ENCODE assay signal across 10 cellular contexts in the genomic region with DNA sequence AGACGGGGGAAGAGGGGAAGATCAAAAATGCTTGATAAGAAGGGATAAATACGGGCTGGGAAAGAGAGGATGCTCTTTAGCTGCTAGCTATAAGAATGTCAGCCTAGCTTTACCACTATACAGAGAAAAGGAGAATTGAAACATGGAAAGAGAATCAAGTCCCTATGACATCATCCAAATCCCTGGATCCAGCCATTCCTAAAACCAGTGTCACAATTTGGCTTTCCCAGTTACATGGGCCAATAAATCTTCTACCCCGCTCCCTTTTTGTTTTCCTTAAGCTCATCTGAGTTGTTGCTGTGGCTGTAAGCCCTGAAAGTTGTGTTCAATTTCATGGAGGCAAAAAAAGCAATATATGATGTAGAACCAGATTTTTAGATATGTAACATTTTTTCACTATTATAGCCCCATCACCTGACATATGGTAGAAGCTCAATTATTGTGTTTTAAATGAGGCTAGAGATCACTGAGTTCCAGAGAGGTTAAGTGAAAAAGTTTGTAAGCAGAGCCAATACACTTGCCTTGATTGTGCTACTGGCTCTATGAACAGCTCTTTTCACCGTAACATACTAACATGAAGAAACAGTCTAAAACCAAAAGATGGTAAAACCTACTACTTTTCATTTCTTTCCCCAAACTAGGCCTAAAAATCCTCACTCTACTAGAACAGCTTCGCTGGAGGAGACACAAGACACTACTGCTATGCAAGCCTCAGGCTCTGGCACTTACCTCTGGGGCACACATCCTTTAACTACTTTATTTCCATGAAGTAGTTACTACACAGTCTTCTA. TPM values are rescaled to one million over a fixed set of nuclear protein-coding genes. Genes with fewer than 3 reads are reported as not detected.
DNase-seq lines count a peak whose midpoint lies in the region; ATAC-seq and TF ChIP-seq lines count a peak whose summit lies in the region.
"Had no signal": no experiment of that assay in that cellular context is flagged by ENCODE, and none has a peak within 500 bp of the region (broad histone marks: within the 10 kb centered on the region; RNA-seq: fewer than 3 reads in every experiment).

No MANE protein-coding gene starts in this region.

- H3K56ac ChIP-seq in mesendoderm (ENCODE audit: low read length), result no peak overlapping the region

- no peak overlapping the region for H3K4me3 ChIP-seq in mesendoderm (ENCODE audit: low read length)
- H3K4me3 ChIP-seq in uterus, result no peak overlapping the region

- WGBS in mesendoderm (ENCODE audit: extremely low coverage, insufficient coverage, low lambda C conversion rate), result no CpG with 5 or more reads among the region's 5 CpGs

- H2BK120ac ChIP-seq in mesendoderm (ENCODE audit: low read depth, low read length), result no peak overlapping the region

- H3K36me3 Mint-ChIP-seq in stimulated activated naive CD8-positive, alpha-beta T cell treated with anti-CD3 and anti-CD28 coated beads, Interleukin-15, Interleukin-2, amounts not matched to agents 100 ng/mL and 50 ng/mL, for 24 hours (ENCODE audit: low read depth), result peaks cover 30% of the 10 kb centered on the region
- peaks cover 26% of the 10 kb centered on the region for H3K36me3 Mint-ChIP-seq in activated T-helper 1 cell treated with anti-CD3 and anti-CD28 coated beads, Interleukin-12 subunit alpha, Interleukin-12 subunit beta, Interleukin-2, Interleukin-4 antibody, amounts not matched to agents 30 ng/mL and 10 ng/mL and 1 ng/mL, durations not matched to agents 14 hours and 24 hours and 36 hours (ENCODE audit: low read depth)

- H3K36me3 ChIP-seq in mesendoderm (ENCODE audit: control insufficient read depth, insufficient read depth, low read length), result no peaks in the 10 kb centered on the region
- H3K36me3 ChIP-seq in uterus, result no peaks in the 10 kb centered on the region

- no peak overlapping the region for H2BK5ac ChIP-seq in mesendoderm (ENCODE audit: low read length)

- H2AK5ac ChIP-seq in mesendoderm (ENCODE audit: low read length), result no peak overlapping the region

- no peak for TF ChIP-seq POLR2A in uterus (IDR thresholded peaks at IDR 0.05)

- H3K27me3 ChIP-seq in mesendoderm (ENCODE audit: insufficient read depth, low read length, poor library complexity) (no peaks in the 10 kb centered on the region), uterus (no peaks in the 10 kb centered on the region)

- H3K27ac ChIP-seq in mesendoderm (ENCODE audit: low read depth, low read length) (no peak overlapping the region), uterus (peak overlapping the region; percentile 19 to 99)

- ATAC-seq in stimulated activated naive CD8-positive, alpha-beta T cell treated with anti-CD3 and anti-CD28 coated beads, Interleukin-15, Interleukin-2, amounts not matched to agents 100 U/mL and 50 U/mL, for 24 hours, result no peak

- intact Hi-C loops in activated T-helper 1 cell treated with anti-CD3 and anti-CD28 coated beads, Interleukin-12 subunit alpha, Interleukin-12 subunit beta, Interleukin-2, Interleukin-4 antibody, amounts not matched to agents 30 ng/mL and 10 ng/mL and 1 ng/mL, durations not matched to agents 14 hours and 24 hours and 36 hours (cut with micrococcal nuclease), result no loop called here
- intact Hi-C loops in uterus (cut with DNase I; ENCODE audit: low total_unique reads), result no loop called here

- H3K27ac Mint-ChIP-seq in stimulated activated naive CD8-positive, alpha-beta T cell treated with anti-CD3 and anti-CD28 coated beads, Interleukin-15, Interleukin-2, amounts not matched to agents 100 ng/mL and 50 ng/mL, for 24 hours, result peak overlapping the region; percentile 27
- H3K27ac Mint-ChIP-seq in activated T-helper 1 cell treated with anti-CD3 and anti-CD28 coated beads, Interleukin-12 subunit alpha, Interleukin-12 subunit beta, Interleukin-2, Interleukin-4 antibody, amounts not matched to agents 30 ng/mL and 10 ng/mL and 1 ng/mL, durations not matched to agents 14 hours and 24 hours and 36 hours, result peak overlapping the region; percentile 1

- H3K4me1 ChIP-seq in mesendoderm (ENCODE audit: control insufficient read depth, low read depth, low read length) (no peaks in the 10 kb centered on the region), uterus (peaks cover 0 to 7% of the 10 kb centered on the region in 2 donors)

- H2BK15ac ChIP-seq in mesendoderm (replicated peaks; ENCODE audit: low read depth), result no peak overlapping the region

- H3K4ac ChIP-seq in mesendoderm (ENCODE audit: low read depth, low read length), result no peak overlapping the region

- H3K4me1 Mint-ChIP-seq in stimulated activated naive CD8-positive, alpha-beta T cell treated with anti-CD3 and anti-CD28 coated beads, Interleukin-15, Interleukin-2, amounts not matched to agents 100 ng/mL and 50 ng/mL, for 24 hours (ENCODE audit: low read depth), result peaks cover 65% of the 10 kb centered on the region
- peaks cover 57% of the 10 kb centered on the region for H3K4me1 Mint-ChIP-seq in activated T-helper 1 cell treated with anti-CD3 and anti-CD28 coated beads, Interleukin-12 subunit alpha, Interleukin-12 subunit beta, Interleukin-2, Interleukin-4 antibody, amounts not matched to agents 30 ng/mL and 10 ng/mL and 1 ng/mL, durations not matched to agents 14 hours and 24 hours and 36 hours (ENCODE audit: low read depth)

- peak overlapping the region; percentile 37 for H3K9ac ChIP-seq in mesendoderm (ENCODE audit: low read length)

- H3K27me3 Mint-ChIP-seq in stimulated activated naive CD8-positive, alpha-beta T cell treated with anti-CD3 and anti-CD28 coated beads, Interleukin-15, Interleukin-2, amounts not matched to agents 100 ng/mL and 50 ng/mL, for 24 hours, result no peaks in the 10 kb centered on the region
- H3K27me3 Mint-ChIP-seq in activated T-helper 1 cell treated with anti-CD3 and anti-CD28 coated beads, Interleukin-12 subunit alpha, Interleukin-12 subunit beta, Interleukin-2, Interleukin-4 antibody, amounts not matched to agents 30 ng/mL and 10 ng/mL and 1 ng/mL, durations not matched to agents 14 hours and 24 hours and 36 hours (ENCODE audit: insufficient read depth), result no peaks in the 10 kb centered on the region

- H3K4me3 Mint-ChIP-seq in stimulated activated naive CD8-positive, alpha-beta T cell treated with anti-CD3 and anti-CD28 coated beads, Interleukin-15, Interleukin-2, amounts not matched to agents 100 ng/mL and 50 ng/mL, for 24 hours, result peak overlapping the region; percentile 96
- H3K4me3 Mint-ChIP-seq in activated T-helper 1 cell treated with anti-CD3 and anti-CD28 coated beads, Interleukin-12 subunit alpha, Interleukin-12 subunit beta, Interleukin-2, Interleukin-4 antibody, amounts not matched to agents 30 ng/mL and 10 ng/mL and 1 ng/mL, durations not matched to agents 14 hours and 24 hours and 36 hours, result peak overlapping the region; percentile 91

- H4K8ac ChIP-seq in mesendoderm (ENCODE audit: low read depth, low read length), result no peak overlapping the region

- no peak overlapping the region for H3K4me2 ChIP-seq in mesendoderm (ENCODE audit: low read length)

- no peak overlapping the region for H4K5ac ChIP-seq in mesendoderm (ENCODE audit: low read length)

- peaks cover 2% of the 10 kb centered on the region for H3K79me1 ChIP-seq in mesendoderm (ENCODE audit: low read length)

- peaks cover 73% of the 10 kb centered on the region for H3K79me2 ChIP-seq in mesendoderm (ENCODE audit: control insufficient read depth, insufficient read depth, low read length)

- no peak for DNase-seq in stimulated activated naive CD8-positive, alpha-beta T cell treated with anti-CD3 and anti-CD28 coated beads, Interleukin-15, Interleukin-2, amounts not matched to agents 100 U/mL and 50 U/mL, for 24 hours
- DNase-seq in activated T-helper 1 cell treated with anti-CD3 and anti-CD28 coated beads, Interleukin-12 subunit alpha, Interleukin-12 subunit beta, Interleukin-2, Interleukin-4 antibody, amounts not matched to agents 30 ng/mL and 10 ng/mL and 1 ng/mL, durations not matched to agents 14 hours and 24 hours and 36 hours (ENCODE audit: low spot score), result no peak
- DNase-seq in mesendoderm (peak; percentile 40), uterus (no peak), NCI-H2196 treated with DMSO at 0.1 percent for 48 hours (lab: John Stamatoyannopoulos, UW; ENCODE audit: unreplicated experiment) (no peak), globus pallidus (ENCODE audit: low spot score) (no peak), GDM1 (lab: John Stamatoyannopoulos, UW) (no peak)
- DNase-seq: aorta, NCI-H2029 had no signal

- no peaks in the 10 kb centered on the region for H3K9me3 ChIP-seq in uterus

- H3K23ac ChIP-seq in mesendoderm (ENCODE audit: low read length), result peak overlapping the region; percentile 30

- no peak for TF ChIP-seq CTCF in uterus (IDR thresholded peaks at IDR 0.05)

- no peak overlapping the region for H3K18ac ChIP-seq in mesendoderm (ENCODE audit: low read length)

- no peaks in the 10 kb centered on the region for H3K9me3 Mint-ChIP-seq in stimulated activated naive CD8-positive, alpha-beta T cell treated with anti-CD3 and anti-CD28 coated beads, Interleukin-15, Interleukin-2, amounts not matched to agents 100 ng/mL and 50 ng/mL, for 24 hours
- H3K9me3 Mint-ChIP-seq in activated T-helper 1 cell treated with anti-CD3 and anti-CD28 coated beads, Interleukin-12 subunit alpha, Interleukin-12 subunit beta, Interleukin-2, Interleukin-4 antibody, amounts not matched to agents 30 ng/mL and 10 ng/mL and 1 ng/mL, durations not matched to agents 14 hours and 24 hours and 36 hours, result no peaks in the 10 kb centered on the region

RNA-seq across cellular contexts. Expression of a gene that starts 4.3 kb away (rescaled TPM):
- 85.8 and 91.5 TPM in 2 replicates for total RNA-seq in activated T-helper 1 cell treated with anti-CD3 and anti-CD28 coated beads, Interleukin-12 subunit alpha, Interleukin-12 subunit beta, Interleukin-2, Interleukin-4 antibody, amounts not matched to agents 30 ng/mL and 10 ng/mL and 1 ng/mL, durations not matched to agents 14 hours and 24 hours and 36 hours
- polyA plus RNA-seq in mesendoderm (2013, experiment 1 of 2), result 33.4 TPM
- polyA plus RNA-seq in mesendoderm (2013, experiment 2 of 2), result 33.4 TPM
- total RNA-seq in uterus, result 100 to 1,000 TPM in 1 of 4 donors, 10 to 100 TPM in 3; 35.6 to 100 (median 55.4) TPM
